Comparison of ENCODE assay signal across 25 cellular contexts in the genomic region with DNA sequence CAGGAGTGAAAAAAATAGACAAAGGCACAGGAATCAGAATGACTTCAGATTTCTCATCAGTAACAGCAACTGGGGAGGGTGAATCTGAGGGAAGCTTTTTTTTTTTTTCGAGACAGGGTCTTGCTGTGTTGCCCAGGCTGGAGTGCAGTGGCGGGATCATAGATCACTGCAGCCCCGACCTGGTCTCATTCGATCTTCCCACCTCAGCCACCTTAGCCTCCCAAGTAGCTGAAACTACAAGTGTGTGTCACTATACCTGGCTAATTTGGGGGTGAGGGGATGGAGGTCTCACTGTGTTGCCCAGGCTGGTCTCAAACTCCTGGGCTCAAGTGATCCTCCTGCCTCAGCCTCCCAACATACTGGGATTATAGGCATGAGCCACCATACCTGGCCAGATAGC. TPM values are rescaled to one million over a fixed set of nuclear protein-coding genes. Genes with fewer than 3 reads are reported as not detected.
"Had no signal": no experiment of that assay in that cellular context is flagged by ENCODE, and none has a peak within 500 bp of the region (broad histone marks: within the 10 kb centered on the region; RNA-seq: fewer than 3 reads in every experiment).

No MANE protein-coding gene starts in this region.

- H3K4me1 ChIP-seq: parathyroid adenoma, psoas muscle had no signal

- H3K9ac ChIP-seq: parathyroid adenoma had no signal

- H3K9me3 ChIP-seq: psoas muscle had no signal

- H3K36me3 Mint-ChIP-seq: natural killer cell treated with Interleukin-12 subunit alpha and Interleukin-12 subunit beta and Interleukin-15 and Interleukin-18, amount 100 ng/mL, for 72 hours had no signal

- H3K27ac ChIP-seq: coronary artery, parathyroid adenoma, psoas muscle had no signal

- FAIRE-seq: islet of Langerhans had no signal

- H3K4me3 Mint-ChIP-seq: endodermal cell; mesothelial cell of epicardium; natural killer cell treated with Interleukin-12 subunit alpha and Interleukin-12 subunit beta and Interleukin-15 and Interleukin-18, amount 100 ng/mL, for 72 hours had no signal

- H3K4me3 ChIP-seq: coronary artery, psoas muscle had no signal

- H3K27ac Mint-ChIP-seq: endodermal cell; mesothelial cell of epicardium; natural killer cell treated with Interleukin-12 subunit alpha and Interleukin-12 subunit beta and Interleukin-15 and Interleukin-18, amount 100 ng/mL, for 72 hours had no signal

- DNase-seq: effector CD4-positive, alpha-beta T cell; endodermal cell; foreskin melanocyte; head of caudate nucleus; mammary epithelial cell; psoas muscle; retina; stimulated activated CD4-positive, alpha-beta T cell treated with anti-CD3 and anti-CD28 coated beads, Interleukin-12 subunit alpha, Interleukin-12 subunit beta, amount 100 ng/mL, for 4 hours; stimulated activated naive CD4-positive, alpha-beta T cell treated with Interleukin-2 at 50 U/mL for 16 hours; trophoblast cell had no signal

- ATAC-seq: left lobe of liver; natural killer cell treated with Interleukin-12 subunit alpha and Interleukin-12 subunit beta and Interleukin-15 and Interleukin-18, amount 100 ng/mL, for 72 hours; psoas muscle; sciatic nerve had no signal

- H3K9me3 Mint-ChIP-seq: mesothelial cell of epicardium; natural killer cell treated with Interleukin-12 subunit alpha and Interleukin-12 subunit beta and Interleukin-15 and Interleukin-18, amount 100 ng/mL, for 72 hours had no signal

RNA-seq across cellular contexts. Expression of a gene that starts 45.8 kb away (rescaled TPM):
- total RNA-seq: cerebellum; dermis microvascular lymphatic vessel endothelial cell; endodermal cell; left lobe of liver; lower leg skin; mammary epithelial cell; mesothelial cell of epicardium; natural killer cell treated with Interleukin-12 subunit alpha and Interleukin-12 subunit beta and Interleukin-15 and Interleukin-18, amount 100 ng/mL, for 72 hours; omental fat pad; psoas muscle; sciatic nerve; skeletal muscle tissue; urinary bladder had no signal
- polyA plus RNA-seq: esophagus, mammary epithelial cell, psoas muscle, thymus, urinary bladder had no signal
